In genomic region chr10:130782467-130782866, GRCh38 we compare ENCODE assay signal across 17 cellular contexts.
"Had no signal": no experiment of that assay in that cellular context is flagged by ENCODE, and none has a peak within 500 bp of the region (broad histone marks: within the 10 kb centered on the region; RNA-seq: fewer than 3 reads in every experiment).

No MANE protein-coding gene starts in this region.

- H3K9me3 ChIP-seq: left ventricle myocardium inferior, mucosa of descending colon, prostate gland, tibial artery had no signal

- H3K4me3 ChIP-seq: cardiac muscle cell, dorsolateral prefrontal cortex, left ventricle myocardium inferior, mucosa of descending colon, prostate gland, tibial artery had no signal

- H3K27me3 ChIP-seq: cardiac muscle cell had no signal

- H3K4me1 ChIP-seq: left ventricle myocardium inferior, prostate gland, tibial artery had no signal

- DNase-seq: activated CD4-positive, alpha-beta T cell treated with anti-CD3 and anti-CD28 coated beads, Interleukin-2, amount 50 U/mL, for 4 hours; activated CD4-positive, CD25-positive, alpha-beta regulatory T cell treated with anti-CD3 and anti-CD28 coated beads, Interleukin-2, amount 50 U/mL, for 72 hours; activated naive CD4-positive, alpha-beta T cell treated with anti-CD3 and anti-CD28 coated beads, Interleukin-2, amount 10 ng/mL, durations not matched to agents 7 days and 5 days; dorsolateral prefrontal cortex; left ventricle myocardium inferior; mucosa of descending colon; naive thymus-derived CD4-positive, alpha-beta T cell; nucleus accumbens; right cardiac atrium; small intestine; stimulated activated CD4-positive, alpha-beta T cell treated with anti-CD3 and anti-CD28 coated beads, Interleukin-4, amount 100 ng/mL, for 24 hours; stimulated activated naive CD4-positive, alpha-beta T cell; T-helper 9 cell; tibial artery had no signal

- H3K27ac ChIP-seq: cardiac muscle cell, dorsolateral prefrontal cortex, left ventricle myocardium inferior, prostate gland, tibial artery had no signal

- FAIRE-seq: endometrium, small intestine had no signal

- H3K36me3 ChIP-seq: cardiac muscle cell, left ventricle myocardium inferior, prostate gland, tibial artery had no signal
